8 cellular contexts compared by ENCODE assay signal in the genomic region with DNA sequence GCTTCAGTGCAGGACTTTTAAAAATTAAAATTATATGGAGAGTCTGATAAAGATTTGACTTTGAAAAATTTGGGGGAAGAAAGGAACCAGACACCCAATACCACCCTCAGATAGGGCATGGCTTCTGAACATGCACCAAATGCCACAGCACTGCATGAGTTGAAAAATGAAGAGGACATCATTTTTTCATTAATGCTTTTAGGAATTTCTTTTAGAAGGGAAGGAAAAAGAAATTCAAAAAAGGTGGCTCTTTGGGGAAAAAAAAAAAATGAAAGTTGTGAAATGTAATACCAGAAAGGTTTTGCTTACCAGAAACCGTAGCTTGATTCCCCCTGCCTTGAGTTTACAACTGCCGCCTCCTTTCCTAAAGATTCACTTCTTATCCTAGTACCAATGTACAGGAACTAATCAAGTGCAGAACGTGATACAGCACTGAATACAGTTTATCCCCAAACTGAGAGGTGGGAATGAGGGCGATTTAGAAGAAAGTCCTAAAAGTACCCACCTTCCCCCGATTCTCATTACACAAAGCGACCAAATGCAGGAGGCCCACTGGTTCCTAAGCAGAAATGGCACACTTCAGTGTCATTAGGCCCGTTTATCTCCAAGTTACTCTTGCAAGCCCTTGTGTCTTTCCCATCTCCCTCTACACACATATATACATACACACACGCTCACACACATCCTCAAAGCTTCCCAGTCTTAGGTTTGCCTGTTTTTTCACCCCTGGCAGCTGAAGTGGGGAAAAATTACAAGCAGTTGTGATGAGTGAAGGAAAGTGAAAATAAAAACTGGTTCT. TPM values are rescaled to one million over a fixed set of nuclear protein-coding genes. Genes with fewer than 3 reads are reported as not detected.
DNase-seq lines count a peak whose midpoint lies in the region; ATAC-seq and TF ChIP-seq lines count a peak whose summit lies in the region.

No MANE protein-coding gene starts in this region.

- peak overlapping the region; percentile 98; the same call in 1 of the 2 replicates for H3K9ac ChIP-seq in KMS-11

- peaks cover 17 to 44% (median 29%) of the 10 kb centered on the region in 5 donors for H3K36me3 Mint-ChIP-seq in naive thymus-derived CD4-positive, alpha-beta T cell

- peaks cover 0 to 26% (median 0%) of the 10 kb centered on the region in 11 donors for H3K9me3 Mint-ChIP-seq in naive thymus-derived CD4-positive, alpha-beta T cell

- H3K27me3 Mint-ChIP-seq in naive thymus-derived CD4-positive, alpha-beta T cell: peaks cover 0 to 14% (median 0%) of the 10 kb centered on the region in 5 donors

- peak overlapping the region; percentile 88 to 100 (median 96) for H3K4me3 Mint-ChIP-seq in naive thymus-derived CD4-positive, alpha-beta T cell

- H3K27ac Mint-ChIP-seq in naive thymus-derived CD4-positive, alpha-beta T cell: peak overlapping the region; percentile 98 to 100 (median 100)

- no peaks in the 10 kb centered on the region for H3K27me3 ChIP-seq in BJ (ENCODE audit: control insufficient read depth, insufficient read depth, low read length)
- H3K27me3 ChIP-seq in KMS-11 (ENCODE audit: insufficient read depth, low read depth): no peaks in the 10 kb centered on the region
- no peaks in the 10 kb centered on the region for H3K27me3 ChIP-seq in naive thymus-derived CD4-positive, alpha-beta T cell (ENCODE audit: control insufficient read depth in 2 of 2, insufficient read depth in 2 of 2, low read length in 2 of 2)

- intact Hi-C loops in naive thymus-derived CD4-positive, alpha-beta T cell (cut with micrococcal nuclease): loop anchor here in 1 of 2 donors (2.0 to 10.0 kb wide), 2 partner anchors 13 to 271 kb away; a partner anchor contains a TSS

- H3K4me3 ChIP-seq in BJ (ENCODE audit: low read depth, low read length) (peak overlapping the region; percentile 35), KMS-11 (IDR thresholded peaks at IDR 0.05; ENCODE audit: insufficient read depth, low read depth, low read length) (no peak overlapping the region), cardiac fibroblast (replicated peaks in 1 of 2; ENCODE audit: low read depth in 2 of 2, low read length in 2 of 2) (peak overlapping the region; percentile 28 to 66)
- H3K4me3 ChIP-seq in naive thymus-derived CD4-positive, alpha-beta T cell (ENCODE audit: low read length): peak overlapping the region; percentile 57

- no peak for DNase-seq in BJ (ENCODE audit: low read depth)
- no peak for DNase-seq in cardiac fibroblast (ENCODE audit: low read depth in 2 of 2)
- peak in 2 of 9 donors; percentile 5 to 10 for DNase-seq in naive thymus-derived CD4-positive, alpha-beta T cell
- DNase-seq in activated CD4-positive, CD25-positive, alpha-beta regulatory T cell treated with anti-CD3 and anti-CD28 coated beads, Interleukin-2, amount 50 U/mL, for 72 hours: no peak
- DNase-seq in MV-4-11 (lab: John Stamatoyannopoulos, UW): no peak
- DNase-seq in activated effector memory CD4-positive, alpha-beta T cell treated with Interleukin-2 at 50 U/mL for 16 hours: no peak

- H3K79me2 ChIP-seq in KMS-11 (ENCODE audit: insufficient read depth, low read depth): peaks cover 60% of the 10 kb centered on the region

- peaks cover 42 to 67% (median 65%) of the 10 kb centered on the region in 7 donors for H3K4me1 Mint-ChIP-seq in naive thymus-derived CD4-positive, alpha-beta T cell

- CTCF ChIA-PET in BJ (lab: Yijun Ruan, JAX): interaction anchor here (0.7 to 2.9 kb wide), 8 partner anchors 16 to 933 kb away, joined by 3 to 31 read pairs (median 3); no protein-coding TSS in a partner anchor
- CTCF ChIA-PET in naive thymus-derived CD4-positive, alpha-beta T cell (lab: Charles Lee): interaction anchor here (0.6 to 3.6 kb wide), 21 partner anchors 12 to 1357 kb away, joined by 3 to 16 read pairs (median 3); a partner anchor contains a TSS

- H3K36me3 ChIP-seq in BJ (ENCODE audit: control insufficient read depth, insufficient read depth, low read length) (peaks cover 8% of the 10 kb centered on the region), KMS-11 (ENCODE audit: insufficient read depth) (peaks cover 10% of the 10 kb centered on the region; the same call in 1 of the 2 replicates)
- peaks cover 9 to 20% (median 12%) of the 10 kb centered on the region in 3 experiments for H3K36me3 ChIP-seq in naive thymus-derived CD4-positive, alpha-beta T cell (ENCODE audit: control insufficient read depth in 2 of 3, insufficient read depth in 3 of 3, low read length in 3 of 3)

- H3K27ac ChIP-seq in KMS-11: peak overlapping the region; percentile 95
- H3K27ac ChIP-seq in naive thymus-derived CD4-positive, alpha-beta T cell (ENCODE audit: low read depth, low read length): peak overlapping the region; percentile 93

- TF ChIP-seq CTCF in BJ (IDR thresholded peaks at IDR 0.05; ENCODE audit: insufficient read depth, low read depth, low read length) (no peak), KMS-11 (conservative IDR thresholded peaks at IDR 0.05; ENCODE audit: low read depth, low read length) (no peak), cardiac fibroblast (IDR thresholded peaks at IDR 0.05; ENCODE audit: low read depth, low read length) (no peak)

- H3K4me1 ChIP-seq in KMS-11 (ENCODE audit: low read depth, poor library complexity, severe bottlenecking): peaks cover 27% of the 10 kb centered on the region
- H3K4me1 ChIP-seq in naive thymus-derived CD4-positive, alpha-beta T cell (ENCODE audit: control insufficient read depth in 2 of 2, insufficient read depth in 2 of 2, low read length in 2 of 2): peaks cover 32 to 45% of the 10 kb centered on the region in 2 donors

- no peaks in the 10 kb centered on the region for H3K9me3 ChIP-seq in naive thymus-derived CD4-positive, alpha-beta T cell (ENCODE audit: control insufficient read depth in 2 of 3, low read length in 3 of 3)

- H3K4me2 ChIP-seq in KMS-11: peak overlapping the region; percentile 87

- H4K20me1 ChIP-seq in KMS-11 (ENCODE audit: insufficient read depth): no peaks in the 10 kb centered on the region

- no peak for ATAC-seq in naive thymus-derived CD4-positive, alpha-beta T cell
- ATAC-seq in HG03097 (IDR thresholded peaks at IDR 0.05; ENCODE audit: low FRiP score, unreplicated experiment): no peak

- H2AFZ ChIP-seq in KMS-11 (ENCODE audit: low read depth): no peak overlapping the region

- POLR2A ChIA-PET in BJ (lab: Charles Lee): interaction anchor here (0.6 to 1.4 kb wide), 12 partner anchors 8 to 1568 kb away, joined by 3 to 30 read pairs (median 9); a partner anchor contains a TSS
- POLR2A ChIA-PET in naive thymus-derived CD4-positive, alpha-beta T cell (lab: Charles Lee): interaction anchor here (0.6 to 4.8 kb wide), 56 partner anchors 9 to 906 kb away, joined by 3 to 189 read pairs (median 6); a partner anchor contains a TSS

RNA-seq across cellular contexts. Expression of a gene that starts 2.8 kb away (rescaled TPM):
- 27.0 and 32.2 TPM in 2 replicates for polyA plus RNA-seq in BJ (2011; rRNA removed)
- polyA minus RNA-seq in BJ (2011; rRNA and poly(A)+ RNA removed): 49.2 and 50.6 TPM in 2 replicates
- total RNA-seq in naive thymus-derived CD4-positive, alpha-beta T cell: 100 to 1,000 TPM; 108 to 286 (median 146) TPM
- polyA plus RNA-seq in naive thymus-derived CD4-positive, alpha-beta T cell: 10 to 100 TPM; 21.6 to 23.6 TPM

RNA-seq across cellular contexts. Expression of a gene that starts 3.4 kb away (rescaled TPM):
- 58.7 and 69.3 TPM in 2 replicates for polyA plus RNA-seq in BJ (2011; rRNA removed)
- polyA minus RNA-seq in BJ (2011; rRNA and poly(A)+ RNA removed): 32.8 and 53.6 TPM in 2 replicates
- total RNA-seq in naive thymus-derived CD4-positive, alpha-beta T cell: 10 to 100 TPM; 20.4 to 51.2 (median 47.7) TPM
- polyA plus RNA-seq in naive thymus-derived CD4-positive, alpha-beta T cell: 100 to 1,000 TPM; 145 to 169 TPM

RNA-seq across cellular contexts. Expression of a gene that starts 12.4 kb away (rescaled TPM):
- 5.5 and 6.8 TPM in 2 replicates for polyA plus RNA-seq in BJ (2011; rRNA removed)
- 6.5 and 6.9 TPM in 2 replicates for polyA minus RNA-seq in BJ (2011; rRNA and poly(A)+ RNA removed)
- 10 to 100 TPM in 2 of 5 experiments, 1 to 10 TPM in 3; 7.0 to 12.0 (median 9.5) TPM for total RNA-seq in naive thymus-derived CD4-positive, alpha-beta T cell
- 1 to 10 TPM; 1.3 to 1.9 TPM for polyA plus RNA-seq in naive thymus-derived CD4-positive, alpha-beta T cell

RNA-seq across cellular contexts. Expression of a gene that starts 32.7 kb away (rescaled TPM):
- polyA plus RNA-seq in BJ (2011; rRNA removed): 5.4 and 6.0 TPM in 2 replicates
- 8.1 and 13.6 TPM in 2 replicates for polyA minus RNA-seq in BJ (2011; rRNA and poly(A)+ RNA removed)
- total RNA-seq in naive thymus-derived CD4-positive, alpha-beta T cell: 10 to 100 TPM; 23.7 to 38.0 (median 32.1) TPM
- polyA plus RNA-seq in naive thymus-derived CD4-positive, alpha-beta T cell: 10 to 100 TPM; 12.3 to 22.5 TPM

RNA-seq across cellular contexts. Expression of a gene that starts 43.0 kb away (rescaled TPM):
- 30.0 and 37.9 TPM in 2 replicates for polyA plus RNA-seq in BJ (2011; rRNA removed)
- 48.5 and 54.9 TPM in 2 replicates for polyA minus RNA-seq in BJ (2011; rRNA and poly(A)+ RNA removed)
- total RNA-seq in naive thymus-derived CD4-positive, alpha-beta T cell: 100 to 1,000 TPM in 1 of 5 experiments, 10 to 100 TPM in 4; 65.1 to 116 (median 86.6) TPM
- 10 to 100 TPM; 25.2 to 45.5 TPM for polyA plus RNA-seq in naive thymus-derived CD4-positive, alpha-beta T cell
